ENCODE assay signal across 8 cellular contexts in genomic region chr5:157106668-157107461, GRCh38. TPM values are rescaled to one million over a fixed set of nuclear protein-coding genes. Genes with fewer than 3 reads are reported as not detected.
A peak's percentile ranks its signal among the peaks of the same experiment; 100 is the strongest.
DNase-seq lines count a peak whose midpoint lies in the region; ATAC-seq and TF ChIP-seq lines count a peak whose summit lies in the region.

No MANE protein-coding gene starts in this region.

- no peak for TF ChIP-seq CTCF in SU-DHL-6 (IDR thresholded peaks at IDR 0.05; ENCODE audit: insufficient read depth, low read length, poor library complexity, severe bottlenecking)

- peaks cover 71% of the 10 kb centered on the region for H3K4me1 Mint-ChIP-seq in stimulated activated naive CD8-positive, alpha-beta T cell treated with anti-CD3 and anti-CD28 coated beads, Interleukin-15, amount 100 ng/mL, for 72 hours

- peak; percentile 44 for DNase-seq in activated CD4-positive, alpha-beta T cell treated with anti-CD3 and anti-CD28 coated beads for 48 hours
- no peak for DNase-seq in activated CD4-positive, alpha-beta T cell treated with anti-CD3 and anti-CD28 coated beads, Interleukin-2, amount 50 U/mL, for 4 hours
- DNase-seq in Right ventricle myocardium superior (peak; percentile 69), dedifferentiated amniotic fluid mesenchymal stem cell (ENCODE audit: extremely low spot score) (no peak), NCI-H69 (lab: John Stamatoyannopoulos, UW) (no peak), AG08396 (ENCODE audit: low spot score) (no peak)
- peak in 1 of 2 donors; percentile 63 for DNase-seq in stimulated activated naive CD8-positive, alpha-beta T cell treated with anti-CD3 and anti-CD28 coated beads, Interleukin-15, amount 100 ng/mL, for 72 hours

- intact Hi-C loops in Right ventricle myocardium superior (cut with DNase I): no loop called here

- peaks cover 4% of the 10 kb centered on the region; the same call in 1 of the 2 replicates for H3F3A ChIP-seq in SU-DHL-6 (ENCODE audit: insufficient read depth)

- H3K79me2 ChIP-seq in SU-DHL-6 (ENCODE audit: insufficient read depth, low read length): no peaks in the 10 kb centered on the region; the same call in 1 of the 2 replicates

- peak overlapping the region; percentile 45 for H3K4me3 ChIP-seq in SU-DHL-6 (ENCODE audit: insufficient read depth, low read length, poor library complexity, severe bottlenecking)

- H3K9ac ChIP-seq in SU-DHL-6 (ENCODE audit: low read length): peak overlapping the region; percentile 9; the same call in 1 of the 2 replicates

- no peaks in the 10 kb centered on the region for H3K9me3 ChIP-seq in SU-DHL-6 (ENCODE audit: insufficient read depth, low read length)

- H4K20me1 ChIP-seq in SU-DHL-6 (ENCODE audit: low read depth, low read length): no peaks in the 10 kb centered on the region

- H3K27me3 Mint-ChIP-seq in stimulated activated naive CD8-positive, alpha-beta T cell treated with anti-CD3 and anti-CD28 coated beads, Interleukin-15, amount 100 ng/mL, for 72 hours: no peaks in the 10 kb centered on the region

- no peaks in the 10 kb centered on the region for H3K9me3 Mint-ChIP-seq in stimulated activated naive CD8-positive, alpha-beta T cell treated with anti-CD3 and anti-CD28 coated beads, Interleukin-15, amount 100 ng/mL, for 72 hours

- no peaks in the 10 kb centered on the region for H3K27me3 ChIP-seq in SU-DHL-6 (ENCODE audit: low read length)

- no peak overlapping the region for H2AFZ ChIP-seq in SU-DHL-6 (ENCODE audit: low read depth, low read length, severe bottlenecking)

- H3K36me3 ChIP-seq in SU-DHL-6 (ENCODE audit: low read length): no peaks in the 10 kb centered on the region

- H3K9me2 ChIP-seq in SU-DHL-6 (replicated peaks; ENCODE audit: insufficient read depth, low read length): no peaks in the 10 kb centered on the region

- H3K4me2 ChIP-seq in SU-DHL-6 (ENCODE audit: low read depth, low read length, poor library complexity, severe bottlenecking): peak overlapping the region; percentile 62

- ATAC-seq in Right ventricle myocardium superior (ENCODE audit: poor library complexity): peak; percentile 68
- peak; percentile 45 for ATAC-seq in stimulated activated naive CD8-positive, alpha-beta T cell treated with anti-CD3 and anti-CD28 coated beads, Interleukin-15, amount 100 ng/mL, for 72 hours

- H3K4me3 Mint-ChIP-seq in stimulated activated naive CD8-positive, alpha-beta T cell treated with anti-CD3 and anti-CD28 coated beads, Interleukin-15, amount 100 ng/mL, for 72 hours: peak overlapping the region; percentile 84 to 94

- H3K27ac Mint-ChIP-seq in stimulated activated naive CD8-positive, alpha-beta T cell treated with anti-CD3 and anti-CD28 coated beads, Interleukin-15, amount 100 ng/mL, for 72 hours: peak overlapping the region; percentile 71 to 89

- peak overlapping the region; percentile 38 for H3K27ac ChIP-seq in SU-DHL-6 (ENCODE audit: low read depth, low read length)

RNA-seq across cellular contexts. Expression of gene HAVCR2, which starts 2.0 kb away (rescaled TPM):
- 2.6 TPM for total RNA-seq in Right ventricle myocardium superior

RNA-seq across cellular contexts. Expression of gene MED7, which starts 35.8 kb away (rescaled TPM):
- total RNA-seq in Right ventricle myocardium superior: 9.5 TPM

RNA-seq across cellular contexts. Expression of gene HAVCR1, which starts 47.9 kb away (rescaled TPM):
- not detected for total RNA-seq in Right ventricle myocardium superior

RNA-seq across cellular contexts. Expression of gene GARIN3, which starts 59.2 kb away (rescaled TPM):
- total RNA-seq in Right ventricle myocardium superior: not detected

Comparison
In these comparisons a context has a peak if more than half of its experiments do, and no peak if none do; other contexts are left out.
1. DNase-seq: peak in activated CD4-positive, alpha-beta T cell treated with anti-CD3 and anti-CD28 coated beads for 48 hours (single experiment) and Right ventricle myocardium superior (single experiment); none in activated CD4-positive, alpha-beta T cell treated with anti-CD3 and anti-CD28 coated beads, Interleukin-2, amount 50 U/mL, for 4 hours (0 of 2), dedifferentiated amniotic fluid mesenchymal stem cell (single experiment), NCI-H69 (single experiment) and AG08396 (single experiment).